ENCODE assay signal across 11 cellular contexts in the genomic region with DNA sequence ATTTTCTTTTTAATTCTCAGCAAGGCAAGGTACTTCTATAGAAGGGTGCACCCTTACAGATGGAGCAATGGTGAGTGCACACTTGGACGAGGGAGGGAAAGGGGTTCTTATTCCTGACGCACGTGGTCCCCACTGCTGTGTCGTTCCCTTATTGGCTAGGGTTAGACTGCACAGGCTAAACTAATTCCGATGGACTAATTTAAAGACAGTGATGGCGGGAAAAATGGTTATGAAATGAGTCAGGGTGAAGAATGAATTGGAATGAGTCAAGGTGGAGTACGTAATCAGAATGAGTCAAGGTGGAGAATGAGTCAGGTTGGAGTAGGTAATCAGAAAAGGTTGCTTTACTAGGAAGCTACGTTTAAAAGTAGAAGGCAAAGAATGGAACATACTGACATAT. TPM values are rescaled to one million over a fixed set of nuclear protein-coding genes. Genes with fewer than 3 reads are reported as not detected.
DNase-seq lines count a peak whose midpoint lies in the region; ATAC-seq, FAIRE-seq and TF ChIP-seq lines count a peak whose summit lies in the region.
"Had no signal": no experiment of that assay in that cellular context is flagged by ENCODE, and none has a peak within 500 bp of the region (broad histone marks: within the 10 kb centered on the region; RNA-seq: fewer than 3 reads in every experiment).

No MANE protein-coding gene starts in this region.

- peak; percentile 12 to 13 for ATAC-seq in activated T-cell treated with anti-CD3 and anti-CD28 coated beads, Interleukin-2, amount 50 U/mL, for 4 hours
- ATAC-seq in stimulated activated naive CD8-positive, alpha-beta T cell treated with anti-CD3 and anti-CD28 coated beads, Interleukin-15, amount 100 ng/mL, for 72 hours: peak; percentile 14
- no peak for ATAC-seq in HG02981 (IDR thresholded peaks at IDR 0.05; ENCODE audit: unreplicated experiment)

- H2AFZ ChIP-seq in keratinocyte (ENCODE audit: control insufficient read depth, low read length): no peak overlapping the region
- H2AFZ ChIP-seq: parathyroid adenoma had no signal

- POLR2A ChIA-PET in CD8-positive, alpha-beta memory T cell (lab: Charles Lee): no interaction called here

- H3K4me3 Mint-ChIP-seq in activated T-cell treated with anti-CD3 and anti-CD28 coated beads, Interleukin-2, amount 50 U/mL, for 4 hours: peak overlapping the region; percentile 42
- peak overlapping the region; percentile 42 to 55 for H3K4me3 Mint-ChIP-seq in stimulated activated naive CD8-positive, alpha-beta T cell treated with anti-CD3 and anti-CD28 coated beads, Interleukin-15, amount 100 ng/mL, for 72 hours
- peak overlapping the region in 1 of 7 donors; percentile 8 for H3K4me3 Mint-ChIP-seq in CD8-positive, alpha-beta memory T cell
- H3K4me3 Mint-ChIP-seq: dendritic cell treated with granulocyte-macrophage colony-stimulating factor and Interleukin-4, amounts not matched to agents 40 ng/mL and 50 ng/mL, for 4 days had no signal

- H3K9me1 ChIP-seq in keratinocyte (ENCODE audit: control insufficient read depth, extremely low read depth, insufficient read depth, low read length): no peaks in the 10 kb centered on the region

- no peaks in the 10 kb centered on the region for H3K27me3 Mint-ChIP-seq in activated T-cell treated with anti-CD3 and anti-CD28 coated beads, Interleukin-2, amount 50 U/mL, for 4 hours (ENCODE audit: low read depth)
- H3K27me3 Mint-ChIP-seq in stimulated activated naive CD8-positive, alpha-beta T cell treated with anti-CD3 and anti-CD28 coated beads, Interleukin-15, amount 100 ng/mL, for 72 hours: no peaks in the 10 kb centered on the region
- peaks cover 3 to 10% of the 10 kb centered on the region in 2 donors for H3K27me3 Mint-ChIP-seq in CD8-positive, alpha-beta memory T cell

- H3K9me3 Mint-ChIP-seq in activated T-cell treated with anti-CD3 and anti-CD28 coated beads, Interleukin-2, amount 50 U/mL, for 4 hours: peaks cover 10% of the 10 kb centered on the region
- peaks cover 0 to 15% of the 10 kb centered on the region in 2 donors for H3K9me3 Mint-ChIP-seq in stimulated activated naive CD8-positive, alpha-beta T cell treated with anti-CD3 and anti-CD28 coated beads, Interleukin-15, amount 100 ng/mL, for 72 hours
- H3K9me3 Mint-ChIP-seq in CD8-positive, alpha-beta memory T cell: no peaks in the 10 kb centered on the region

- H3K27ac Mint-ChIP-seq in stimulated activated naive CD8-positive, alpha-beta T cell treated with anti-CD3 and anti-CD28 coated beads, Interleukin-15, amount 100 ng/mL, for 72 hours: peak overlapping the region; percentile 96 to 97
- H3K27ac Mint-ChIP-seq in CD8-positive, alpha-beta memory T cell: peak overlapping the region in 3 of 8 donors; percentile 18 to 53 (median 43)
- H3K27ac Mint-ChIP-seq: dendritic cell treated with granulocyte-macrophage colony-stimulating factor and Interleukin-4, amounts not matched to agents 40 ng/mL and 50 ng/mL, for 4 days had no signal

- H3K79me2 ChIP-seq in keratinocyte (ENCODE audit: control insufficient read depth, insufficient read depth, low read length): peaks cover 30% of the 10 kb centered on the region

- peaks cover 40% of the 10 kb centered on the region for H3K4me1 ChIP-seq in keratinocyte (ENCODE audit: control insufficient read depth, extremely low read depth, insufficient read depth, low read length)
- peaks cover 26% of the 10 kb centered on the region for H3K4me1 ChIP-seq in CD8-positive, alpha-beta memory T cell (ENCODE audit: insufficient read depth, low read length)
- H3K4me1 ChIP-seq: parathyroid adenoma had no signal

- H3K27me3 ChIP-seq in keratinocyte (ENCODE audit: control insufficient read depth, extremely low read depth, insufficient read depth, low read length): no peaks in the 10 kb centered on the region
- H3K27me3 ChIP-seq in CD8-positive, alpha-beta memory T cell (ENCODE audit: insufficient read depth, low read length, poor library complexity, severe bottlenecking): no peaks in the 10 kb centered on the region

- CTCF ChIA-PET in CD8-positive, alpha-beta memory T cell (lab: Charles Lee): interaction anchor here (2.1 kb wide), 1 partner anchor 169 kb away, joined by 6 read pairs; the partner anchor contains the start of gene TMEM267

- peaks cover 55% of the 10 kb centered on the region for H3K4me1 Mint-ChIP-seq in activated T-cell treated with anti-CD3 and anti-CD28 coated beads, Interleukin-2, amount 50 U/mL, for 4 hours (ENCODE audit: low read depth)
- peaks cover 62% of the 10 kb centered on the region for H3K4me1 Mint-ChIP-seq in stimulated activated naive CD8-positive, alpha-beta T cell treated with anti-CD3 and anti-CD28 coated beads, Interleukin-15, amount 100 ng/mL, for 72 hours
- H3K4me1 Mint-ChIP-seq in CD8-positive, alpha-beta memory T cell: peaks cover 20 to 30% (median 26%) of the 10 kb centered on the region in 3 donors

- dilution Hi-C loops in keratinocyte (cut with MboI; ENCODE audit: extremely low pct_ligation_motif_present, low sequenced_read_pairs): no loop called here

- peak; percentile 52 for FAIRE-seq in keratinocyte (lab: Jason Lieb, UNC)

- H4K20me1 ChIP-seq in keratinocyte (ENCODE audit: control insufficient read depth, extremely low read depth, insufficient read depth, low read length): peaks cover 20% of the 10 kb centered on the region

- no peak overlapping the region for H3K4me2 ChIP-seq in keratinocyte (ENCODE audit: control insufficient read depth, extremely low read depth, insufficient read depth, low read depth, low read length)

- H3K4me3 ChIP-seq in keratinocyte (ENCODE audit: control insufficient read depth in 2 of 3, extremely low read depth in 1 of 3, insufficient read depth in 2 of 3, low read depth in 1 of 3, low read length in 3 of 3): no peak overlapping the region
- no peak overlapping the region for H3K4me3 ChIP-seq in CD8-positive, alpha-beta memory T cell (ENCODE audit: low read length)

- no peak for TF ChIP-seq CTCF in keratinocyte (optimal IDR thresholded peaks at IDR 0.05 in 1 of 3, IDR thresholded peaks at IDR 0.05 in 1 of 3, conservative IDR thresholded peaks at IDR 0.05 in 1 of 3; ENCODE audit: extremely low read depth in 1 of 3, insufficient read depth in 2 of 3, low read length in 3 of 3)

- H3K9ac ChIP-seq in keratinocyte (ENCODE audit: control insufficient read depth, extremely low read depth, insufficient read depth, low read length): no peak overlapping the region
- H3K9ac ChIP-seq: parathyroid adenoma had no signal

- DNase-seq in activated naive CD4-positive, alpha-beta T cell treated with Interleukin-2 at 50 U/mL for 16 hours: peak; percentile 47
- DNase-seq in activated naive CD4-positive, alpha-beta T cell (lab: John Stamatoyannopoulos, UW): no peak
- DNase-seq in activated T-cell treated with anti-CD3 and anti-CD28 coated beads, Interleukin-2, amount 50 U/mL, for 4 hours: no peak
- DNase-seq in keratinocyte (ENCODE audit: low read depth, low spot score) (no peak), RPMI8226 (no peak)
- peak; percentile 34 to 50 for DNase-seq in stimulated activated naive CD8-positive, alpha-beta T cell treated with anti-CD3 and anti-CD28 coated beads, Interleukin-15, amount 100 ng/mL, for 72 hours
- no peak for DNase-seq in CD8-positive, alpha-beta memory T cell
- DNase-seq: NCI-H774 had no signal

- H3K36me3 Mint-ChIP-seq in activated T-cell treated with anti-CD3 and anti-CD28 coated beads, Interleukin-2, amount 50 U/mL, for 4 hours (ENCODE audit: insufficient read depth): peaks cover 12% of the 10 kb centered on the region
- peaks cover 0 to 6% (median 0%) of the 10 kb centered on the region in 3 donors for H3K36me3 Mint-ChIP-seq in CD8-positive, alpha-beta memory T cell

- H3K27ac ChIP-seq in keratinocyte (ENCODE audit: control insufficient read depth, insufficient read depth, low read length): peak overlapping the region; percentile 94
- H3K27ac ChIP-seq in CD8-positive, alpha-beta memory T cell (ENCODE audit: low read depth, low read length): no peak overlapping the region
- H3K27ac ChIP-seq: parathyroid adenoma had no signal

- no peaks in the 10 kb centered on the region for H3K9me3 ChIP-seq in keratinocyte (ENCODE audit: control insufficient read depth, low read depth, low read length)
- H3K9me3 ChIP-seq in CD8-positive, alpha-beta memory T cell (ENCODE audit: low read length): no peaks in the 10 kb centered on the region

- H3K36me3 ChIP-seq in keratinocyte (ENCODE audit: control insufficient read depth in 2 of 2, extremely low read depth in 1 of 2, insufficient read depth in 2 of 2, low read length in 2 of 2): peaks cover 3 to 14% of the 10 kb centered on the region in 2 experiments
- no peaks in the 10 kb centered on the region for H3K36me3 ChIP-seq in CD8-positive, alpha-beta memory T cell (ENCODE audit: insufficient read depth, low read length)

RNA-seq across cellular contexts. Expression of gene HMGCS1, which starts 2.0 kb away (rescaled TPM):
- 100 to 1,000 TPM in 2 of 3 donors, 10 to 100 TPM in 1; 96.5 to 122 (median 106) TPM for total RNA-seq in activated T-cell treated with anti-CD3 and anti-CD28 coated beads, Interleukin-2, amount 50 U/mL, for 4 hours
- 201 to 512 TPM (median 381 TPM) in 3 replicates for polyA plus RNA-seq in keratinocyte
- 170 TPM for polyA plus RNA-seq in keratinocyte (2011; ENCODE audit: low read depth)
- polyA plus RNA-seq in keratinocyte (2011; cell fraction: cytosol; rRNA removed): 110 and 222 TPM in 2 replicates
- polyA plus RNA-seq in keratinocyte (2011; cell fraction: nucleus; rRNA removed): 312 and 435 TPM in 2 replicates
- polyA plus RNA-seq in keratinocyte (2012; ENCODE audit: low replicate concordance): 83.4 and 351 TPM in 2 replicates
- 101 to 485 TPM (median 163 TPM) in 3 replicates for polyA minus RNA-seq in keratinocyte
- polyA minus RNA-seq in keratinocyte (2011; cell fraction: cytosol; rRNA and poly(A)+ RNA removed): 148 TPM
- polyA minus RNA-seq in keratinocyte (2011; cell fraction: nucleus; rRNA and poly(A)+ RNA removed): 272 and 495 TPM in 2 replicates
- 10 to 100 TPM; 70.3 to 75.1 TPM for total RNA-seq in CD8-positive, alpha-beta memory T cell
- polyA plus RNA-seq in CD8-positive, alpha-beta memory T cell: 9.4 TPM

Comparison
In these comparisons a context has a peak if more than half of its experiments do, and no peak if none do; other contexts are left out.
1. DNase-seq: peak in activated naive CD4-positive, alpha-beta T cell treated with Interleukin-2 at 50 U/mL for 16 hours (single experiment) and stimulated activated naive CD8-positive, alpha-beta T cell treated with anti-CD3 and anti-CD28 coated beads, Interleukin-15, amount 100 ng/mL, for 72 hours (2 of 2); none in activated naive CD4-positive, alpha-beta T cell (0 of 4), activated T-cell treated with anti-CD3 and anti-CD28 coated beads, Interleukin-2, amount 50 U/mL, for 4 hours (single experiment), keratinocyte (single experiment), CD8-positive, alpha-beta memory T cell (0 of 5) and RPMI8226 (single experiment).